Comparison of ENCODE assay signal across 1 cellular context in genomic region chr15:37100109-37100873, GRCh38.
TF ChIP-seq lines count a peak whose summit lies in the region.

Gene MEIS2, minus strand, starts transcription at chr15:37100549. Its CDS starts 1,083 bp downstream, at chr15:37099466.

TF ChIP-seq in A549, 52 proteins besides CTCF, POLR2A, EP300 and RAD21 (continued from another document):
- TF ChIP-seq, protein P1, sequence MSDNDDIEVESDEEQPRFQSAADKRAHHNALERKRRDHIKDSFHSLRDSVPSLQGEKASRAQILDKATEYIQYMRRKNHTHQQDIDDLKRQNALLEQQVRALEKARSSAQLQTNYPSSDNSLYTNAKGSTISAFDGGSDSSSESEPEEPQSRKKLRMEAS (IDR thresholded peaks at IDR 0.05) = peak; percentile 58; the same call in 1 of the 2 replicates
- no peak for TF ChIP-seq TFCP2L1 (CRISPR knock-in tag; IDR thresholded peaks at IDR 0.05)
- TF ChIP-seq SREBF2 (IDR thresholded peaks at IDR 0.05) = no peak
- no peak for TF ChIP-seq CHD2 (IDR thresholded peaks at IDR 0.05; ENCODE audit: low read length, partially characterized antibody)
- TF ChIP-seq KDM5A (IDR thresholded peaks at IDR 0.05) = no peak
- no peak for TF ChIP-seq ZC3H11A (IDR thresholded peaks at IDR 0.05)
- TF ChIP-seq TP53 (CRISPR knock-in tag; IDR thresholded peaks at IDR 0.05) = no peak
- no peak for TF ChIP-seq ZSCAN20 (CRISPR knock-in tag; IDR thresholded peaks at IDR 0.05)
- no peak for TF ChIP-seq HOXB13 (CRISPR knock-in tag; IDR thresholded peaks at IDR 0.05; ENCODE audit: low read depth)
- TF ChIP-seq, protein P2, sequence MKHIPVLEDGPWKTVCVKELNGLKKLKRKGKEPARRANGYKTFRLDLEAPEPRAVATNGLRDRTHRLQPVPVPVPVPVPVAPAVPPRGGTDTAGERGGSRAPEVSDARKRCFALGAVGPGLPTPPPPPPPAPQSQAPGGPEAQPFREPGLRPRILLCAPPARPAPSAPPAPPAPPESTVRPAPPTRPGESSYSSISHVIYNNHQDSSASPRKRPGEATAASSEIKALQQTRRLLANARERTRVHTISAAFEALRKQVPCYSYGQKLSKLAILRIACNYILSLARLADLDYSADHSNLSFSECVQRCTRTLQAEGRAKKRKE (CRISPR knock-in tag; IDR thresholded peaks at IDR 0.05; ENCODE audit: low read depth) = no peak
- TF ChIP-seq MAFK (IDR thresholded peaks at IDR 0.05; ENCODE audit: partially characterized antibody) = peak; percentile 54
- no peak for TF ChIP-seq NPAS2 (CRISPR knock-in tag; IDR thresholded peaks at IDR 0.05; ENCODE audit: borderline replicate concordance)
- TF ChIP-seq POLR2AphosphoS2 (conservative IDR thresholded peaks at IDR 0.05; ENCODE audit: low read length) = no peak
- no peak for TF ChIP-seq CBX2 (IDR thresholded peaks at IDR 0.05; ENCODE audit: borderline replicate concordance, low read depth)
- TF ChIP-seq MAZ (IDR thresholded peaks at IDR 0.05; ENCODE audit: borderline replicate concordance, low read depth, low read length) = 0 out of 2 replicates have a peak, but pooled peaks have one; percentile 26
- no peak for TF ChIP-seq EHMT2 (IDR thresholded peaks at IDR 0.05; ENCODE audit: low read depth)
- no peak for TF ChIP-seq JUNB (IDR thresholded peaks at IDR 0.05)
- no peak for TF ChIP-seq BHLHE40 (IDR thresholded peaks at IDR 0.05; ENCODE audit: low read depth, low read length)
- peak in 1 of 2 experiments; percentile 66; a peak in 3 of 5 replicates for TF ChIP-seq JUN (IDR thresholded peaks at IDR 0.05)
- TF ChIP-seq, protein P3, sequence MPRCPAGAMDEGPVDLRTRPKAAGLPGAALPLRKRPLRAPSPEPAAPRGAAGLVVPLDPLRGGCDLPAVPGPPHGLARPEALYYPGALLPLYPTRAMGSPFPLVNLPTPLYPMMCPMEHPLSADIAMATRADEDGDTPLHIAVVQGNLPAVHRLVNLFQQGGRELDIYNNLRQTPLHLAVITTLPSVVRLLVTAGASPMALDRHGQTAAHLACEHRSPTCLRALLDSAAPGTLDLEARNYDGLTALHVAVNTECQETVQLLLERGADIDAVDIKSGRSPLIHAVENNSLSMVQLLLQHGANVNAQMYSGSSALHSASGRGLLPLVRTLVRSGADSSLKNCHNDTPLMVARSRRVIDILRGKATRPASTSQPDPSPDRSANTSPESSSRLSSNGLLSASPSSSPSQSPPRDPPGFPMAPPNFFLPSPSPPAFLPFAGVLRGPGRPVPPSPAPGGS (IDR thresholded peaks at IDR 0.05) = peak; percentile 26; the same call in 1 of the 3 replicates
- TF ChIP-seq EHF (CRISPR knock-in tag; IDR thresholded peaks at IDR 0.05) = no peak
- TF ChIP-seq, protein P4, sequence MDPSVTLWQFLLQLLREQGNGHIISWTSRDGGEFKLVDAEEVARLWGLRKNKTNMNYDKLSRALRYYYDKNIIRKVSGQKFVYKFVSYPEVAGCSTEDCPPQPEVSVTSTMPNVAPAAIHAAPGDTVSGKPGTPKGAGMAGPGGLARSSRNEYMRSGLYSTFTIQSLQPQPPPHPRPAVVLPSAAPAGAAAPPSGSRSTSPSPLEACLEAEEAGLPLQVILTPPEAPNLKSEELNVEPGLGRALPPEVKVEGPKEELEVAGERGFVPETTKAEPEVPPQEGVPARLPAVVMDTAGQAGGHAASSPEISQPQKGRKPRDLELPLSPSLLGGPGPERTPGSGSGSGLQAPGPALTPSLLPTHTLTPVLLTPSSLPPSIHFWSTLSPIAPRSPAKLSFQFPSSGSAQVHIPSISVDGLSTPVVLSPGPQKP (IDR thresholded peaks at IDR 0.05; ENCODE audit: low read depth, low read length) = no peak
- no peak for TF ChIP-seq RCOR1 (IDR thresholded peaks at IDR 0.05; ENCODE audit: low read depth, low read length)
- TF ChIP-seq RARB (CRISPR knock-in tag; IDR thresholded peaks at IDR 0.05) = no peak
- TF ChIP-seq, protein P5, sequence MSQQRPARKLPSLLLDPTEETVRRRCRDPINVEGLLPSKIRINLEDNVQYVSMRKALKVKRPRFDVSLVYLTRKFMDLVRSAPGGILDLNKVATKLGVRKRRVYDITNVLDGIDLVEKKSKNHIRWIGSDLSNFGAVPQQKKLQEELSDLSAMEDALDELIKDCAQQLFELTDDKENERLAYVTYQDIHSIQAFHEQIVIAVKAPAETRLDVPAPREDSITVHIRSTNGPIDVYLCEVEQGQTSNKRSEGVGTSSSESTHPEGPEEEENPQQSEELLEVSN (IDR thresholded peaks at IDR 0.05; ENCODE audit: borderline replicate concordance, low read depth) = 0 out of 2 replicates have a peak, but pooled peaks have one; percentile 41
- TF ChIP-seq NR3C1 (IDR thresholded peaks at IDR 0.05) = no peak
- no peak for TF ChIP-seq HDAC2 (IDR thresholded peaks at IDR 0.05)
- no peak for TF ChIP-seq HOXB5 (CRISPR knock-in tag; IDR thresholded peaks at IDR 0.05)
- no peak for TF ChIP-seq FOSL2 (IDR thresholded peaks at IDR 0.05)
- TF ChIP-seq FOSL2 (CRISPR knock-in tag; IDR thresholded peaks at IDR 0.05) = no peak
- peak; percentile 65 for TF ChIP-seq GATA3 (IDR thresholded peaks at IDR 0.05; ENCODE audit: borderline replicate concordance)
- TF ChIP-seq ZFP36 (IDR thresholded peaks at IDR 0.05; ENCODE audit: borderline replicate concordance, partially characterized antibody) = no peak
- no peak for TF ChIP-seq PBX3 (IDR thresholded peaks at IDR 0.05)
- TF ChIP-seq RFX5 (IDR thresholded peaks at IDR 0.05) = no peak
- TF ChIP-seq, protein P6, sequence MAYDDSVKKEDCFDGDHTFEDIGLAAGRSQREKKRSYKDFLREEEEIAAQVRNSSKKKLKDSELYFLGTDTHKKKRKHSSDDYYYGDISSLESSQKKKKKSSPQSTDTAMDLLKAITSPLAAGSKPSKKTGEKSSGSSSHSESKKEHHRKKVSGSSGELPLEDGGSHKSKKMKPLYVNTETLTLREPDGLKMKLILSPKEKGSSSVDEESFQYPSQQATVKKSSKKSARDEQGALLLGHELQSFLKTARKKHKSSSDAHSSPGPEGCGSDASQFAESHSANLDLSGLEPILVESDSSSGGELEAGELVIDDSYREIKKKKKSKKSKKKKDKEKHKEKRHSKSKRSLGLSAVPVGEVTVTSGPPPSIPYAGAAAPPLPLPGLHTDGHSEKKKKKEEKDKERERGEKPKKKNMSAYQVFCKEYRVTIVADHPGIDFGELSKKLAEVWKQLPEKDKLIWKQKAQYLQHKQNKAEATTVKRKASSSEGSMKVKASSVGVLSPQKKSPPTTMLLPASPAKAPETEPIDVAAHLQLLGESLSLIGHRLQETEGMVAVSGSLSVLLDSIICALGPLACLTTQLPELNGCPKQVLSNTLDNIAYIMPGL (CRISPR knock-in tag; IDR thresholded peaks at IDR 0.05; ENCODE audit: borderline replicate concordance) = no peak
- no peak for TF ChIP-seq ZNF302 (CRISPR knock-in tag; IDR thresholded peaks at IDR 0.05)
- TF ChIP-seq CBX8 (IDR thresholded peaks at IDR 0.05) = no peak
- TF ChIP-seq PHF8 (IDR thresholded peaks at IDR 0.05; ENCODE audit: borderline replicate concordance, low read depth) = no peak; the same call in 1 of the 2 replicates
- no peak for TF ChIP-seq HEYL (CRISPR knock-in tag; IDR thresholded peaks at IDR 0.05)
- TF ChIP-seq CHD4 (IDR thresholded peaks at IDR 0.05; ENCODE audit: borderline replicate concordance) = no peak
- no peak for TF ChIP-seq NFE2L2 (conservative IDR thresholded peaks at IDR 0.05; ENCODE audit: low read length)
- TF ChIP-seq MYC (IDR thresholded peaks at IDR 0.05; ENCODE audit: borderline replicate concordance, low read length) = no peak
TF ChIP-seq in A549: peak in this region for 7.
